ENCODE assay signal across 17 cellular contexts in the genomic region with DNA sequence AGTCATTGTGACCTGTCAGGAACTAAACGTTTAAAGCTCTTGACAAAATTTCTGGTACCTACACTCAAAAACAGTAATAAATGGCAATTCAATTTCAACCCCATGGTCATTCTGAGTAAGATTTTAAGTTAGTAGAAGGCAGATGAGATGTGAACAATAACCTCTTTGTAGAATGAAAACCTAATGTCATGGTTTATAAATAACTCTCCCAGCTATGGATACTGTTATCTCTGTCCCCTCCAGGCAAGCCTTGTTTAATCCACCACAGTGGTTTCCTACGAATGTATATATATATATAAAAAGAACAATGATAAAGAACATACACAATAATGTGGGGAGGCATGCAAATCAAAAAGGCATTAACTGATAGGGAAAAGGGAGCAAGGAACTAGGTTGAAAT.
A peak's percentile ranks its signal among the peaks of the same experiment; 100 is the strongest.
DNase-seq lines count a peak whose midpoint lies in the region; ATAC-seq lines count a peak whose summit lies in the region.
"Had no signal": no experiment of that assay in that cellular context is flagged by ENCODE, and none has a peak within 500 bp of the region (broad histone marks: within the 10 kb centered on the region; RNA-seq: fewer than 3 reads in every experiment).

No MANE protein-coding gene starts in this region.

- POLR2A ChIA-PET in activated CD4-positive, alpha-beta memory T cell treated with anti-CD3 and anti-CD28 coated beads, Interleukin-2, amount 10 ng/mL, durations not matched to agents 7 days and 5 days (lab: Charles Lee): no interaction called here

- peaks cover 4% of the 10 kb centered on the region for H3K27me3 Mint-ChIP-seq in activated CD4-positive, alpha-beta memory T cell treated with anti-CD3 and anti-CD28 coated beads, Interleukin-2, amount 10 ng/mL, durations not matched to agents 7 days and 5 days
- H3K27me3 Mint-ChIP-seq in activated T-helper 17 cell treated with anti-CD3 and anti-CD28 coated beads, Interleukin-2, amount 50 U/mL, for 72 hours: peaks cover 18% of the 10 kb centered on the region

- H3K27ac Mint-ChIP-seq in activated CD4-positive, alpha-beta memory T cell treated with anti-CD3 and anti-CD28 coated beads, Interleukin-2, amount 10 ng/mL, durations not matched to agents 7 days and 5 days: no peak overlapping the region
- H3K27ac Mint-ChIP-seq in activated T-helper 17 cell treated with anti-CD3 and anti-CD28 coated beads, Interleukin-2, amount 50 U/mL, for 72 hours: no peak overlapping the region
- H3K27ac Mint-ChIP-seq: CD8-positive, alpha-beta T cell; GM23338; H9 had no signal

- H3K36me3 Mint-ChIP-seq in activated CD4-positive, alpha-beta memory T cell treated with anti-CD3 and anti-CD28 coated beads, Interleukin-2, amount 10 ng/mL, durations not matched to agents 7 days and 5 days (ENCODE audit: low read depth): no peaks in the 10 kb centered on the region
- H3K36me3 Mint-ChIP-seq in activated T-helper 17 cell treated with anti-CD3 and anti-CD28 coated beads, Interleukin-2, amount 50 U/mL, for 72 hours (ENCODE audit: low read depth): no peaks in the 10 kb centered on the region
- H3K36me3 Mint-ChIP-seq: CD8-positive, alpha-beta T cell had no signal

- CTCF ChIA-PET in activated CD4-positive, alpha-beta memory T cell treated with anti-CD3 and anti-CD28 coated beads, Interleukin-2, amount 10 ng/mL, durations not matched to agents 7 days and 5 days (lab: Charles Lee): no interaction called here

- H3K9me3 Mint-ChIP-seq in activated CD4-positive, alpha-beta memory T cell treated with anti-CD3 and anti-CD28 coated beads, Interleukin-2, amount 10 ng/mL, durations not matched to agents 7 days and 5 days: no peaks in the 10 kb centered on the region
- H3K9me3 Mint-ChIP-seq in activated T-helper 17 cell treated with anti-CD3 and anti-CD28 coated beads, Interleukin-2, amount 50 U/mL, for 72 hours: no peaks in the 10 kb centered on the region
- H3K9me3 Mint-ChIP-seq: CD8-positive, alpha-beta T cell had no signal

- in situ Hi-C loops in SK-MEL-5 (cut with HindIII; ENCODE audit: low pct_unique_long_range_greater_than_20kb, low sequenced_read_pairs): no loop called here

- no peak overlapping the region for H3K4me3 Mint-ChIP-seq in activated CD4-positive, alpha-beta memory T cell treated with anti-CD3 and anti-CD28 coated beads, Interleukin-2, amount 10 ng/mL, durations not matched to agents 7 days and 5 days
- no peak overlapping the region for H3K4me3 Mint-ChIP-seq in activated T-helper 17 cell treated with anti-CD3 and anti-CD28 coated beads, Interleukin-2, amount 50 U/mL, for 72 hours
- H3K4me3 Mint-ChIP-seq: CD8-positive, alpha-beta T cell; GM23338; H9 had no signal

- no peak for ATAC-seq in activated T-helper 17 cell treated with anti-CD3 and anti-CD28 coated beads, Interleukin-2, amount 50 U/mL, for 72 hours (replicated peaks)
- ATAC-seq in GM18519 (IDR thresholded peaks at IDR 0.05; ENCODE audit: low FRiP score, unreplicated experiment): no peak
- ATAC-seq: CD8-positive, alpha-beta T cell; GM12878; GM23338; HCT116 had no signal

- H3K4me1 Mint-ChIP-seq in activated CD4-positive, alpha-beta memory T cell treated with anti-CD3 and anti-CD28 coated beads, Interleukin-2, amount 10 ng/mL, durations not matched to agents 7 days and 5 days: no peaks in the 10 kb centered on the region
- H3K4me1 Mint-ChIP-seq in activated T-helper 17 cell treated with anti-CD3 and anti-CD28 coated beads, Interleukin-2, amount 50 U/mL, for 72 hours: no peaks in the 10 kb centered on the region

- DNase-seq in COLO829 (ENCODE audit: low spot score) (peak; percentile 95), OCI-M1 (lab: John Stamatoyannopoulos, UW) (peak; percentile 55), SK-MEL-5 (ENCODE audit: low read depth, low spot score) (peak; percentile 73), foreskin melanocyte (peak; percentile 84), NCI-H1092 treated with DMSO at 0.1 percent for 48 hours (lab: John Stamatoyannopoulos, UW) (no peak)
- no peak for DNase-seq in activated CD4-positive, alpha-beta memory T cell treated with anti-CD3 and anti-CD28 coated beads, Interleukin-2, amount 10 ng/mL, durations not matched to agents 7 days and 5 days
- DNase-seq: C1 segment of cervical spinal cord; CD8-positive, alpha-beta T cell; DMS 273 treated with DMSO at 0.1 percent for 48 hours; DMS79; GDM1; H9 had no signal

Comparison
In these comparisons a context has a peak if more than half of its experiments do, and no peak if none do; other contexts are left out.
1. DNase-seq: peak in COLO829 (single experiment), OCI-M1 (single experiment), SK-MEL-5 (single experiment) and foreskin melanocyte (single experiment); none in NCI-H1092 treated with DMSO at 0.1 percent for 48 hours (single experiment) and activated CD4-positive, alpha-beta memory T cell treated with anti-CD3 and anti-CD28 coated beads, Interleukin-2, amount 10 ng/mL, durations not matched to agents 7 days and 5 days (single experiment).